11 cellular contexts compared by ENCODE assay signal in genomic region chr1:204645251-204645650, GRCh38. TPM values are rescaled to one million over a fixed set of nuclear protein-coding genes. Genes with fewer than 3 reads are reported as not detected.
"Had no signal": no experiment of that assay in that cellular context is flagged by ENCODE, and none has a peak within 500 bp of the region (broad histone marks: within the 10 kb centered on the region; RNA-seq: fewer than 3 reads in every experiment).

No MANE protein-coding gene starts in this region.

- H3K4me2 ChIP-seq: GM23338 had no signal

- H3K27ac ChIP-seq: GM23248 had no signal

- H3K9ac ChIP-seq: GM23248 had no signal

- H3K9me3 Mint-ChIP-seq: GM23338, H9, HFFc6 had no signal

- H3K4me3 ChIP-seq: GM23248, GM23338, HAP-1 had no signal

- H3K4me3 Mint-ChIP-seq: GM23338, H9, HFFc6 had no signal

- H3K36me3 ChIP-seq: HAP-1 had no signal

- H3K9me3 ChIP-seq: HAP-1 had no signal

- ATAC-seq: GM23338, HCT116 had no signal

- H2AFZ ChIP-seq: GM23248, GM23338 had no signal

- H3K4me1 ChIP-seq: HAP-1 had no signal

- FAIRE-seq: H1, H54 had no signal

- DNase-seq: GM23248, GOT3, H7, H9, HCEC 1CT, HFFc6 had no signal

- H3K27ac Mint-ChIP-seq: H9, HFFc6 had no signal

RNA-seq across cellular contexts. Expression of gene LRRN2, which starts 40.3 kb away (rescaled TPM):
- total RNA-seq: HFFc6 had no signal
